In genomic region chr22:27804683-27805297, GRCh38 we compare ENCODE assay signal across 8 cellular contexts. TPM values are rescaled to one million over a fixed set of nuclear protein-coding genes. Genes with fewer than 3 reads are reported as not detected.
DNase-seq lines count a peak whose midpoint lies in the region; ATAC-seq lines count a peak whose summit lies in the region.

No MANE protein-coding gene starts in this region.

- no peak for ATAC-seq in HG02870 (IDR thresholded peaks at IDR 0.05; ENCODE audit: unreplicated experiment)
- ATAC-seq in GM21529 (IDR thresholded peaks at IDR 0.05; ENCODE audit: unreplicated experiment), result no peak

- DNase-seq in Daoy (ENCODE audit: low read depth) (peak; percentile 71), Kasumi-1 (lab: John Stamatoyannopoulos, UW) (peak; percentile 65 to 79), T follicular helper cell (ENCODE audit: low read depth) (peak; percentile 31), astrocyte of the hippocampus (ENCODE audit: low read depth, low spot score) (peak; percentile 86), iPS-NIHi11 (ENCODE audit: low spot score) (peak; percentile 82)
- peak; percentile 43 for DNase-seq in stimulated activated CD4-positive, alpha-beta T cell treated with anti-CD3 and anti-CD28 coated beads, Interleukin-12 subunit alpha, Interleukin-12 subunit beta, amount 100 ng/mL, for 4 hours

RNA-seq across cellular contexts. Expression of gene MN1, which starts 3.2 kb away (rescaled TPM):
- 9.5 and 13.2 TPM in 2 replicates for total RNA-seq in Daoy (2014; rRNA removed; shearing (Covaris generic))

Comparison
In these comparisons a context has a peak if more than half of its experiments do, and no peak if none do; other contexts are left out.
1. DNase-seq: peak in every context shown above with its lines; median percentile 86 in astrocyte of the hippocampus; 82 in iPS-NIHi11; 72 in Kasumi-1; 71 in Daoy; 43 in stimulated activated CD4-positive, alpha-beta T cell treated with anti-CD3 and anti-CD28 coated beads, Interleukin-12 subunit alpha, Interleukin-12 subunit beta, amount 100 ng/mL, for 4 hours; 31 in T follicular helper cell.